In genomic region chr11:117521974-117522373, GRCh38 we compare ENCODE assay signal across 23 cellular contexts.
"Had no signal": no experiment of that assay in that cellular context is flagged by ENCODE, and none has a peak within 500 bp of the region (broad histone marks: within the 10 kb centered on the region; RNA-seq: fewer than 3 reads in every experiment).

No MANE protein-coding gene starts in this region.

- H3K79me2 ChIP-seq: hepatocyte, parathyroid adenoma had no signal

- H3K36me3 ChIP-seq: left ventricle myocardium inferior, right atrium auricular region, right lobe of liver, tibial nerve, upper lobe of left lung, vagina had no signal

- DNase-seq: islet precursor cell; left ventricle myocardium inferior; mesendoderm; naive B cell; natural killer cell; occipital lobe; right lobe of liver; stimulated activated CD4-positive, alpha-beta T cell treated with anti-CD3 and anti-CD28 coated beads, Interleukin-1b, Interleukin-23, amount 100 ng/mL, for 48 hours; stimulated activated CD4-positive, alpha-beta T cell treated with anti-CD3 and anti-CD28 coated beads, Interleukin-2, amount 100 ng/mL, for 48 hours; stimulated activated CD4-positive, alpha-beta T cell treated with anti-CD3 and anti-CD28 coated beads, Interleukin-4, amount 100 ng/mL, for 4 hours; stimulated activated CD8-positive, alpha-beta memory T cell treated with anti-CD3 and anti-CD28 coated beads, Interleukin-4, amount 100 ng/mL, for 48 hours; stimulated activated naive CD4-positive, alpha-beta T cell treated with Interleukin-2 at 50 U/mL for 16 hours; stimulated activated naive CD8-positive, alpha-beta T cell treated with anti-CD3 and anti-CD28 coated beads, Interleukin-15, amount 100 ng/mL, for 72 hours; substantia nigra; upper lobe of left lung had no signal

- ATAC-seq: natural killer cell; right lobe of liver; stimulated activated memory B cell treated with anti-CD40 and anti-IgM and Interleukin-4, amounts not matched to agents 10 μg/mL and 1 μg/mL and 100 μg/mL, for 72 hours; stimulated activated naive CD8-positive, alpha-beta T cell treated with anti-CD3 and anti-CD28 coated beads, Interleukin-15, amount 100 ng/mL, for 72 hours had no signal

- H3K27me3 ChIP-seq: hepatocyte, right atrium auricular region, right lobe of liver, tibial nerve, upper lobe of left lung, vagina had no signal

- H3K27ac ChIP-seq: hepatocyte, left ventricle myocardium inferior, parathyroid adenoma, right atrium auricular region, right lobe of liver, tibial nerve, upper lobe of left lung, vagina had no signal

- H3K4me1 ChIP-seq: left ventricle myocardium inferior, parathyroid adenoma, right atrium auricular region, right lobe of liver, tibial nerve, vagina had no signal

- H3K9me3 ChIP-seq: left ventricle myocardium inferior, right atrium auricular region, right lobe of liver, tibial nerve, upper lobe of left lung, vagina had no signal

- H3K9ac ChIP-seq: parathyroid adenoma had no signal

- H3K4me3 ChIP-seq: hepatocyte, left ventricle myocardium inferior, lung, right atrium auricular region, right lobe of liver, smooth muscle cell, tibial nerve, upper lobe of left lung, vagina had no signal

- H3K4me2 ChIP-seq: hepatocyte, smooth muscle cell had no signal

- H2AFZ ChIP-seq: hepatocyte, parathyroid adenoma had no signal
